ENCODE assay signal across 8 cellular contexts in genomic region chr16:53091508-53092211, GRCh38. TPM values are rescaled to one million over a fixed set of nuclear protein-coding genes. Genes with fewer than 3 reads are reported as not detected.
DNase-seq lines count a peak whose midpoint lies in the region; ATAC-seq and TF ChIP-seq lines count a peak whose summit lies in the region.

No MANE protein-coding gene starts in this region.

- TF ChIP-seq CTCF in astrocyte of the spinal cord (IDR thresholded peaks at IDR 0.05; ENCODE audit: low read depth, low read length): no peak

- H3K36me3 ChIP-seq in iPS-18a (ENCODE audit: control insufficient read depth, low read depth, low read length) (no peaks in the 10 kb centered on the region), skeletal muscle tissue (ENCODE audit: control insufficient read depth in 3 of 3, insufficient read depth in 3 of 3, low read length in 3 of 3) (no peaks in the 10 kb centered on the region)

- H3K4me1 ChIP-seq in iPS-18a (ENCODE audit: control insufficient read depth, low read depth, low read length) (peaks cover 47% of the 10 kb centered on the region), skeletal muscle tissue (ENCODE audit: control insufficient read depth in 3 of 3, insufficient read depth in 3 of 3, low read length in 3 of 3) (peaks cover 47 to 55% (median 50%) of the 10 kb centered on the region in 3 donors)

- H3K9me3 ChIP-seq in iPS-18a (ENCODE audit: control insufficient read depth, low read depth, low read length) (no peaks in the 10 kb centered on the region), skeletal muscle tissue (ENCODE audit: control insufficient read depth in 3 of 3, low read length in 3 of 3) (no peaks in the 10 kb centered on the region)

- H3K27ac ChIP-seq in iPS-18a (ENCODE audit: low read length): no peak overlapping the region
- peak overlapping the region; percentile 82 for H3K27ac ChIP-seq in skeletal muscle tissue (ENCODE audit: low read depth, low read length)

- H3K9ac ChIP-seq in iPS-18a (ENCODE audit: low read length) (no peak overlapping the region), skeletal muscle tissue (ENCODE audit: low read depth in 1 of 3, low read length in 3 of 3) (peak overlapping the region in 2 of 3 donors; percentile 17 to 55)

- DNase-seq in stimulated activated CD4-positive, alpha-beta T cell treated with anti-CD3 and anti-CD28 coated beads, Interleukin-15, amount 100 ng/mL, for 24 hours: peak; percentile 21
- DNase-seq in stimulated activated CD4-positive, alpha-beta T cell treated with anti-CD3 and anti-CD28 coated beads, Interleukin-4, amount 100 ng/mL, for 4 hours: no peak
- DNase-seq in NCI-H2171 (lab: John Stamatoyannopoulos, UW) (peak; percentile 92), astrocyte of the spinal cord (ENCODE audit: low read depth, low spot score) (peak; percentile 94)
- DNase-seq in stimulated activated CD4-positive, alpha-beta T cell treated with anti-CD3 and anti-CD28 coated beads, Interleukin-4, amount 100 ng/mL, for 1 hour: no peak

- in situ Hi-C loops in astrocyte of the spinal cord (cut with HindIII; ENCODE audit: low sequenced_read_pairs): no loop called here

- peak; percentile 68 for ATAC-seq in HG02884 (IDR thresholded peaks at IDR 0.05; ENCODE audit: unreplicated experiment)

- H3K4me3 ChIP-seq in astrocyte of the spinal cord (ENCODE audit: low read depth, low read length) (no peak overlapping the region), iPS-18a (ENCODE audit: low read length) (peak overlapping the region; percentile 19), skeletal muscle tissue (ENCODE audit: low read length in 3 of 3) (peak overlapping the region; percentile 4 to 60 (median 38))

- no peaks in the 10 kb centered on the region for H3K27me3 ChIP-seq in iPS-18a (ENCODE audit: control insufficient read depth, insufficient read depth, low read length)
- no peaks in the 10 kb centered on the region for H3K27me3 ChIP-seq in skeletal muscle tissue (ENCODE audit: control insufficient read depth in 3 of 3, insufficient read depth in 3 of 3, low read length in 3 of 3)

RNA-seq across cellular contexts. Expression of gene CHD9, which starts 36.9 kb away (rescaled TPM):
- 69.4 TPM for total RNA-seq in skeletal muscle tissue

RNA-seq across cellular contexts. Expression of gene CHD9NB, which starts 39.0 kb away (rescaled TPM):
- 0.52 TPM for total RNA-seq in skeletal muscle tissue

Comparison
In these comparisons a context has a peak if more than half of its experiments do, and no peak if none do; other contexts are left out.
1. DNase-seq: peak in stimulated activated CD4-positive, alpha-beta T cell treated with anti-CD3 and anti-CD28 coated beads, Interleukin-15, amount 100 ng/mL, for 24 hours (single experiment), NCI-H2171 (single experiment) and astrocyte of the spinal cord (single experiment); none in stimulated activated CD4-positive, alpha-beta T cell treated with anti-CD3 and anti-CD28 coated beads, Interleukin-4, amount 100 ng/mL, for 4 hours (0 of 2) and stimulated activated CD4-positive, alpha-beta T cell treated with anti-CD3 and anti-CD28 coated beads, Interleukin-4, amount 100 ng/mL, for 1 hour (single experiment).